ENCODE assay signal across 8 cellular contexts in genomic region chr7:44748042-44748947, GRCh38. TPM values are rescaled to one million over a fixed set of nuclear protein-coding genes. Genes with fewer than 3 reads are reported as not detected.
DNase-seq lines count a peak whose midpoint lies in the region; ATAC-seq and TF ChIP-seq lines count a peak whose summit lies in the region.

ZMIZ2 (plus strand) TSS chr7:44748847; CDS start chr7:44756250, 7,403 bp downstream.

- peak; percentile 95 for ATAC-seq in natural killer cell treated with Interleukin-12 subunit alpha and Interleukin-12 subunit beta and Interleukin-15 and Interleukin-18, amount 100 ng/mL, for 72 hours

- H3K36me3 Mint-ChIP-seq in natural killer cell treated with Interleukin-12 subunit alpha and Interleukin-12 subunit beta and Interleukin-15 and Interleukin-18, amount 100 ng/mL, for 72 hours = no peaks in the 10 kb centered on the region

- no peaks in the 10 kb centered on the region for H3K9me3 Mint-ChIP-seq in natural killer cell treated with Interleukin-12 subunit alpha and Interleukin-12 subunit beta and Interleukin-15 and Interleukin-18, amount 100 ng/mL, for 72 hours

- TF ChIP-seq CTCF in fibroblast of pulmonary artery (IDR thresholded peaks at IDR 0.05; ENCODE audit: low read length, missing control alignments) = no peak

- peak; percentile 65 for TF ChIP-seq POLR2A in Raji (IDR thresholded peaks at IDR 0.05; ENCODE audit: insufficient read depth, low read depth, low read length)

- no peaks in the 10 kb centered on the region for H3K27me3 Mint-ChIP-seq in natural killer cell treated with Interleukin-12 subunit alpha and Interleukin-12 subunit beta and Interleukin-15 and Interleukin-18, amount 100 ng/mL, for 72 hours

- DNase-seq in EH (ENCODE audit: low read depth) = peak; percentile 89
- DNase-seq in H4 (ENCODE audit: low spot score) = peak; percentile 89
- DNase-seq in M059J (ENCODE audit: low read depth) = peak; percentile 83
- peak; percentile 86 for DNase-seq in activated effector memory CD4-positive, alpha-beta T cell treated with Interleukin-2 at 50 U/mL for 16 hours
- DNase-seq in fibroblast of pulmonary artery (ENCODE audit: low read depth) = peak; percentile 86
- DNase-seq in natural killer cell treated with Interleukin-12 subunit alpha and Interleukin-12 subunit beta and Interleukin-15 and Interleukin-18, amount 100 ng/mL, for 72 hours (ENCODE audit: low spot score) = peak; percentile 94
- DNase-seq in stimulated activated naive CD4-positive, alpha-beta T cell treated with Interleukin-2 at 50 U/mL for 16 hours (lab: John Stamatoyannopoulos, UW) = peak; percentile 87

- H3K4me1 Mint-ChIP-seq in natural killer cell treated with Interleukin-12 subunit alpha and Interleukin-12 subunit beta and Interleukin-15 and Interleukin-18, amount 100 ng/mL, for 72 hours (ENCODE audit: low read depth in 2 of 2) = peaks cover 33 to 36% of the 10 kb centered on the region in 2 donors

- H3K4me3 ChIP-seq in fibroblast of pulmonary artery (replicated peaks; ENCODE audit: low read depth, low read length) = peak within 1 kb of the TSS; percentile 75

- peak within 1 kb of the TSS; percentile 90 for H3K4me3 Mint-ChIP-seq in natural killer cell treated with Interleukin-12 subunit alpha and Interleukin-12 subunit beta and Interleukin-15 and Interleukin-18, amount 100 ng/mL, for 72 hours

- H3K27ac Mint-ChIP-seq in natural killer cell treated with Interleukin-12 subunit alpha and Interleukin-12 subunit beta and Interleukin-15 and Interleukin-18, amount 100 ng/mL, for 72 hours = peak within 1 kb of the TSS; percentile 73 to 86

RNA-seq across cellular contexts. Expression of gene ZMIZ2, which starts in this region (rescaled TPM):
- total RNA-seq in H4 (2014; rRNA removed; shearing (Covaris generic)) = 3.9 and 4.6 TPM in 2 replicates
- 6.2 and 11.4 TPM in 2 replicates for total RNA-seq in M059J (2014; rRNA removed; shearing (Covaris generic))
- total RNA-seq in natural killer cell treated with Interleukin-12 subunit alpha and Interleukin-12 subunit beta and Interleukin-15 and Interleukin-18, amount 100 ng/mL, for 72 hours = 100 to 1,000 TPM; 108 to 133 TPM

Comparison
In these comparisons a context has a peak if more than half of its experiments do, and no peak if none do; other contexts are left out.
1. Peak in every context shown above with its lines: DNase-seq, ATAC-seq and H3K4me3 ChIP-seq.